In genomic region chr7:152663101-152663740, GRCh38 we compare ENCODE assay signal across 1 cellular context.
TF ChIP-seq lines count a peak whose summit lies in the region.

No MANE protein-coding gene starts in this region.

TF ChIP-seq in Ishikawa, 13 proteins besides CTCF, POLR2A, EP300 and RAD21 (continued from another document):
- TF ChIP-seq NFIC (IDR thresholded peaks at IDR 0.05): no peak
- peak; percentile 73 for TF ChIP-seq TEAD4 (IDR thresholded peaks at IDR 0.05)
- 0 out of 2 replicates have a peak, but pooled peaks have one; percentile 30 for TF ChIP-seq CEBPB (IDR thresholded peaks at IDR 0.05)
TF ChIP-seq in Ishikawa: peak in this region for 2.
